In genomic region chr7:2609001-2609411, GRCh38 we compare ENCODE assay signal across 9 cellular contexts. TPM values are rescaled to one million over a fixed set of nuclear protein-coding genes. Genes with fewer than 3 reads are reported as not detected.
A peak's percentile ranks its signal among the peaks of the same experiment; 100 is the strongest.
DNase-seq lines count a peak whose midpoint lies in the region; ATAC-seq and TF ChIP-seq lines count a peak whose summit lies in the region.
"Had no signal": no experiment of that assay in that cellular context is flagged by ENCODE, and none has a peak within 500 bp of the region (broad histone marks: within the 10 kb centered on the region; RNA-seq: fewer than 3 reads in every experiment).

No MANE protein-coding gene starts in this region.

- H2AFZ ChIP-seq in hepatocyte = no peak overlapping the region

- CTCF ChIA-PET in T-cell (lab: Charles Lee) = interaction anchor here (0.5 to 1.5 kb wide), 6 partner anchors 36 to 255 kb away, joined by 3 to 6 read pairs (median 3); no protein-coding TSS in a partner anchor

- POLR2A ChIA-PET in T-cell (lab: Charles Lee) = no interaction called here

- TF ChIP-seq POLR2A in tibial nerve (IDR thresholded peaks at IDR 0.05) = no peak

- H3K9me3 Mint-ChIP-seq in T-cell = no peaks in the 10 kb centered on the region

- no peaks in the 10 kb centered on the region for H4K20me1 ChIP-seq in hepatocyte (ENCODE audit: insufficient read depth, poor library complexity, severe bottlenecking)

- no peaks in the 10 kb centered on the region for H3K36me3 ChIP-seq in hepatocyte (replicated peaks; ENCODE audit: insufficient read depth, low read depth)
- H3K36me3 ChIP-seq in tibial nerve = peaks cover 0 to 51% (median 4%) of the 10 kb centered on the region in 3 donors
- H3K36me3 ChIP-seq: SJCRH30 had no signal

- H3K4me3 Mint-ChIP-seq in T-cell = peak overlapping the region in 1 of 3 donors; percentile 65

- ATAC-seq in GM21737 (IDR thresholded peaks at IDR 0.05; ENCODE audit: unreplicated experiment) (peak; percentile 65), T-cell (replicated peaks in 1 of 4) (peak; percentile 44 to 90 (median 50)), GM18873 (IDR thresholded peaks at IDR 0.05; ENCODE audit: low FRiP score, unreplicated experiment) (no peak), HG02885 (IDR thresholded peaks at IDR 0.05; ENCODE audit: poor library complexity, unreplicated experiment) (no peak)

- no peaks in the 10 kb centered on the region for H3K27me3 Mint-ChIP-seq in T-cell

- H3K9me2 ChIP-seq in hepatocyte (replicated peaks; ENCODE audit: insufficient read depth) = no peaks in the 10 kb centered on the region

- H3K4me1 Mint-ChIP-seq in T-cell = peaks cover 5 to 14% (median 7%) of the 10 kb centered on the region in 3 donors

- no peak for TF ChIP-seq EP300 in tibial nerve (IDR thresholded peaks at IDR 0.05)

- H3K36me3 Mint-ChIP-seq in T-cell = peaks cover 3% of the 10 kb centered on the region

- no peak overlapping the region for H3K27ac Mint-ChIP-seq in T-cell

- DNase-seq in Caki2 (ENCODE audit: low read depth) (peak; percentile 13), T-cell (peak in 12 of 34 experiments; percentile 6 to 43 (median 18)), hepatocyte (ENCODE audit: low spot score) (peak; percentile 37), tibial nerve (ENCODE audit: low spot score in 2 of 2) (no peak), NCI-H774 (lab: John Stamatoyannopoulos, UW) (no peak)

- no peaks in the 10 kb centered on the region for H3K79me2 ChIP-seq in hepatocyte

- no peak overlapping the region for H3K4me2 ChIP-seq in hepatocyte

- 71% methylated on average over 12 of the region's 12 CpGs for WGBS in hepatocyte (ENCODE audit: low lambda C conversion rate, missing lambda C conversion rate)
- WGBS in tibial nerve, 2 donors = 45 to 52% methylated on average over 12 of the region's 12 CpGs

- TF ChIP-seq CTCF in hepatocyte (IDR thresholded peaks at IDR 0.05; ENCODE audit: poor library complexity) (peak; percentile 40), tibial nerve (IDR thresholded peaks at IDR 0.05) (peak in 4 of 5 experiments; percentile 29 to 45 (median 32))

- H3K4me3 ChIP-seq in hepatocyte = no peak overlapping the region
- H3K4me3 ChIP-seq in tibial nerve = no peak overlapping the region
- H3K4me3 ChIP-seq: SJCRH30 had no signal

- H3K4me1 ChIP-seq in hepatocyte (ENCODE audit: insufficient read depth) (peaks cover 15% of the 10 kb centered on the region), tibial nerve (peaks cover 0 to 46% (median 8%) of the 10 kb centered on the region in 4 donors)

- H3K9me3 ChIP-seq in hepatocyte (ENCODE audit: low read depth) (no peaks in the 10 kb centered on the region), tibial nerve (no peaks in the 10 kb centered on the region)
- H3K9me3 ChIP-seq: SJCRH30 had no signal

- H3K27me3 ChIP-seq in hepatocyte = no peaks in the 10 kb centered on the region
- no peaks in the 10 kb centered on the region for H3K27me3 ChIP-seq in tibial nerve
- H3K27me3 ChIP-seq: SJCRH30 had no signal

- H3K27ac ChIP-seq in hepatocyte (no peak overlapping the region), tibial nerve (peak overlapping the region in 1 of 4 donors; percentile 63)
- H3K27ac ChIP-seq: SJCRH30 had no signal

- in situ Hi-C loops in Caki2 (cut with HindIII; ENCODE audit: low pct_unique_long_range_greater_than_20kb, low sequenced_read_pairs) = no loop called here

RNA-seq across cellular contexts. Expression of gene TTYH3, which starts 22.8 kb away (rescaled TPM):
- 34.7 and 42.7 TPM in 2 replicates for total RNA-seq in Caki2 (2014; rRNA removed; shearing (Covaris generic); ENCODE audit: low replicate concordance)
- total RNA-seq in T-cell (10 to 100 TPM; 11.5 to 17.7 (median 14.5) TPM), hepatocyte (35.8 and 46.3 TPM in 2 replicates), tibial nerve (10 to 100 TPM in 3 of 4 donors, 1 to 10 TPM in 1; 7.2 to 43.2 (median 15.7) TPM)
- polyA plus RNA-seq in hepatocyte = 101 and 108 TPM in 2 replicates

RNA-seq across cellular contexts. Expression of gene IQCE, which starts 50.2 kb away (rescaled TPM):
- 8.9 and 32.5 TPM in 2 replicates for total RNA-seq in Caki2 (2014; rRNA removed; shearing (Covaris generic); ENCODE audit: low replicate concordance)
- total RNA-seq in T-cell (10 to 100 TPM in 1 of 5 donors, 1 to 10 TPM in 4; 4.5 to 11.7 (median 8.0) TPM), hepatocyte (8.2 and 13.3 TPM in 2 replicates), tibial nerve (10 to 100 TPM; 16.8 to 46.9 (median 26.9) TPM)
- 10.0 and 11.8 TPM in 2 replicates for polyA plus RNA-seq in hepatocyte

RNA-seq across cellular contexts. Expression of gene BRAT1, which starts 53.7 kb away (rescaled TPM):
- 60.7 and 74.9 TPM in 2 replicates for total RNA-seq in Caki2 (2014; rRNA removed; shearing (Covaris generic); ENCODE audit: low replicate concordance)
- total RNA-seq in T-cell (10 to 100 TPM; 23.6 to 46.2 (median 43.1) TPM), hepatocyte (15.7 and 19.2 TPM in 2 replicates), tibial nerve (10 to 100 TPM; 38.0 to 72.9 (median 52.0) TPM)
- polyA plus RNA-seq in hepatocyte = 37.8 and 45.0 TPM in 2 replicates

Comparison
In these comparisons a context has a peak if more than half of its experiments do, and no peak if none do; other contexts are left out.
1. DNase-seq: peak in Caki2 (single experiment) and hepatocyte (single experiment); none in tibial nerve (0 of 2) and NCI-H774 (single experiment).
2. ATAC-seq: peak in GM21737 (single experiment) and T-cell (4 of 4); none in GM18873 (single experiment) and HG02885 (single experiment).